Comparison of ENCODE assay signal across 16 cellular contexts in the genomic region with DNA sequence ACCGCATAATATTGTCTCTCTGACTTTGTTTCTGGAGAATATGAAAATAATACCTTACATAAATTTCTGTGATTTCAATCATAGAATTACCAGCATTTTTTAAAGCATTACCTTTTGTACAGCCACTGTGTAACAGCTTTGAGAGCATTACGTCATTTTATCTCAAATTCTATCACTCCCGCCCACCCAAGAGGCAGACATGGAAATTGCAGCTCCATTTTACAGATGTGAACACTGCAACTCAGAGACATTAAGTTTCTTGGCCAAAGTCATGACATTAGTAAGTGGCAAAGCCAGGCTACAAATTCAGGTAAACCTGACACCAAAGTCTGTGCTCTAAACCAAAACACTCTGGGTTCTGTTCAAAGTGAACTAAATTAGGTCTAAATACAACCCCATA. TPM values are rescaled to one million over a fixed set of nuclear protein-coding genes. Genes with fewer than 3 reads are reported as not detected.
"Had no signal": no experiment of that assay in that cellular context is flagged by ENCODE, and none has a peak within 500 bp of the region (broad histone marks: within the 10 kb centered on the region; RNA-seq: fewer than 3 reads in every experiment).

No MANE protein-coding gene starts in this region.

- H3K79me2 ChIP-seq: parathyroid adenoma had no signal

- H2AFZ ChIP-seq: parathyroid adenoma had no signal

- H3K9me3 ChIP-seq: lower lobe of right lung, upper lobe of right lung had no signal

- H3K4me1 ChIP-seq: lower lobe of right lung, parathyroid adenoma, upper lobe of right lung had no signal

- H3K27ac Mint-ChIP-seq: activated naive CD8-positive, alpha-beta T cell treated with anti-CD3 and anti-CD28 coated beads, Interleukin-2, amount 10 ng/mL, durations not matched to agents 7 days and 5 days; effector memory CD8-positive, alpha-beta T cell; stimulated activated naive CD8-positive, alpha-beta T cell treated with anti-CD3 and anti-CD28 coated beads, Interleukin-15, Interleukin-2, amounts not matched to agents 100 ng/mL and 50 ng/mL, for 24 hours had no signal

- H3K36me3 Mint-ChIP-seq: activated naive CD8-positive, alpha-beta T cell treated with anti-CD3 and anti-CD28 coated beads, Interleukin-2, amount 10 ng/mL, durations not matched to agents 7 days and 5 days; mesothelial cell of epicardium had no signal

- H3K4me3 Mint-ChIP-seq: activated naive CD8-positive, alpha-beta T cell treated with anti-CD3 and anti-CD28 coated beads, Interleukin-2, amount 10 ng/mL, durations not matched to agents 7 days and 5 days; effector memory CD8-positive, alpha-beta T cell; mesothelial cell of epicardium; stimulated activated naive CD8-positive, alpha-beta T cell treated with anti-CD3 and anti-CD28 coated beads, Interleukin-15, Interleukin-2, amounts not matched to agents 100 ng/mL and 50 ng/mL, for 24 hours had no signal

- H3K27ac ChIP-seq: cardiac muscle cell, coronary artery, lower lobe of right lung, parathyroid adenoma, upper lobe of right lung had no signal

- H3K9me3 Mint-ChIP-seq: activated naive CD8-positive, alpha-beta T cell treated with anti-CD3 and anti-CD28 coated beads, Interleukin-2, amount 10 ng/mL, durations not matched to agents 7 days and 5 days; mesothelial cell of epicardium; stimulated activated naive CD8-positive, alpha-beta T cell treated with anti-CD3 and anti-CD28 coated beads, Interleukin-15, Interleukin-2, amounts not matched to agents 100 ng/mL and 50 ng/mL, for 24 hours had no signal

- H3K4me1 Mint-ChIP-seq: activated naive CD8-positive, alpha-beta T cell treated with anti-CD3 and anti-CD28 coated beads, Interleukin-2, amount 10 ng/mL, durations not matched to agents 7 days and 5 days had no signal

- H3K4me3 ChIP-seq: cardiac muscle cell, coronary artery, lower lobe of right lung, upper lobe of right lung had no signal

- ATAC-seq: activated CD4-positive, CD25-positive, alpha-beta regulatory T cell treated with anti-CD3 and anti-CD28 coated beads, Interleukin-2, amount 50 U/mL, for 24 hours; effector memory CD8-positive, alpha-beta T cell; lower lobe of right lung; upper lobe of right lung had no signal

- H3K27me3 ChIP-seq: cardiac muscle cell had no signal

- DNase-seq: activated CD4-positive, alpha-beta T cell treated with anti-CD3 and anti-CD28 coated beads, Interleukin-2, amount 50 U/mL, for 48 hours; activated naive CD8-positive, alpha-beta T cell treated with anti-CD3 and anti-CD28 coated beads, Interleukin-2, amount 10 ng/mL, durations not matched to agents 7 days and 5 days; anterior cingulate cortex; effector memory CD8-positive, alpha-beta T cell; hypothalamus; lower lobe of right lung; retina; stimulated activated CD4-positive, alpha-beta T cell treated with anti-CD3 and anti-CD28 coated beads, Interleukin-15, amount 100 ng/mL, for 24 hours; stimulated activated CD4-positive, alpha-beta T cell treated with anti-CD3 and anti-CD28 coated beads, Interleukin-4, amount 100 ng/mL, for 24 hours; upper lobe of right lung had no signal

- H3K9ac ChIP-seq: parathyroid adenoma had no signal

- H3K36me3 ChIP-seq: cardiac muscle cell, lower lobe of right lung, upper lobe of right lung had no signal

RNA-seq across cellular contexts. Expression of gene KDR, which starts 33.6 kb away (rescaled TPM):
- total RNA-seq: activated naive CD8-positive, alpha-beta T cell treated with anti-CD3 and anti-CD28 coated beads, Interleukin-2, amount 10 ng/mL, durations not matched to agents 7 days and 5 days had no signal
